ENCODE assay signal across 15 cellular contexts in the genomic region with DNA sequence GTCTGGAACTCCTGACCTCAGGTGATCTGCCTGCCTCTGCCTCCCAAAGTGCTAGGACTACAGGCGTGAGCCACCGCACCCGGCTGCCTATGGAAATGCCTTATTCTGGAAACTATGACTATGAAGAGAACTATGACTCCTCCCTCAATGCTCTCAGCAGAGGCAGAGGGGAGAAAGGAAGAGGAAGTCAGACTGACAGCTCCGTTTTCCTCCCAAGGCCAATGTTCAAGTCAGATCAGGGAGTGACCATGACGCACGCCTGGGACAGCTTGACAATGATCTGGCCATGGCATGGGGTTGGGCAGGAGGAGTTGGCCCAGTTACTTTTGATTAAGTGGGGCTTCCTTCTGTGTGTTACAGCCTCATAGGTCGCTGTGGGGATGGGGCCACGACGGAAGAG. TPM values are rescaled to one million over a fixed set of nuclear protein-coding genes. Genes with fewer than 3 reads are reported as not detected.
DNase-seq lines count a peak whose midpoint lies in the region; ATAC-seq, FAIRE-seq and TF ChIP-seq lines count a peak whose summit lies in the region.
"Had no signal": no experiment of that assay in that cellular context is flagged by ENCODE, and none has a peak within 500 bp of the region (broad histone marks: within the 10 kb centered on the region; RNA-seq: fewer than 3 reads in every experiment).

No MANE protein-coding gene starts in this region.

- H3K4me1 Mint-ChIP-seq in CD14-positive monocyte = peaks cover 20% of the 10 kb centered on the region

- H3K27ac ChIP-seq in ascending aorta (peak overlapping the region; percentile 9 to 87), mesenchymal stem cell (ENCODE audit: low read length, poor library complexity, severe bottlenecking) (no peak overlapping the region), kidney (ENCODE audit: low read depth in 2 of 2, low read length in 2 of 2) (peak overlapping the region in 1 of 2 donors; percentile 32)

- no peak overlapping the region for H2BK5ac ChIP-seq in mesenchymal stem cell (ENCODE audit: low read depth, low read length, poor library complexity, severe bottlenecking)

- H2AFZ ChIP-seq in mesenchymal stem cell (ENCODE audit: low read depth, low read length) = no peak overlapping the region

- H2BK15ac ChIP-seq in mesenchymal stem cell (ENCODE audit: low read depth, poor library complexity, severe bottlenecking) = no peak overlapping the region

- no peak overlapping the region for H2BK12ac ChIP-seq in mesenchymal stem cell (ENCODE audit: low read length in 2 of 2)

- no peaks in the 10 kb centered on the region for H3K9me3 ChIP-seq in ascending aorta
- no peaks in the 10 kb centered on the region for H3K9me3 ChIP-seq in mesenchymal stem cell (ENCODE audit: control insufficient read depth, low read length)
- H3K9me3 ChIP-seq in kidney (ENCODE audit: control insufficient read depth in 1 of 2, low read length in 2 of 2) = no peaks in the 10 kb centered on the region

- H3K23ac ChIP-seq in mesenchymal stem cell (ENCODE audit: low read length in 2 of 2) = no peak overlapping the region

- no peak overlapping the region for H3K4ac ChIP-seq in mesenchymal stem cell (ENCODE audit: low read depth in 1 of 2, low read length in 2 of 2)

- H3K9ac ChIP-seq in mesenchymal stem cell (ENCODE audit: low read length) = no peak overlapping the region
- no peak overlapping the region for H3K9ac ChIP-seq in kidney (ENCODE audit: low read length in 2 of 2)

- H3K4me3 ChIP-seq in ascending aorta (no peak overlapping the region), mesenchymal stem cell (ENCODE audit: insufficient read depth in 1 of 2, low read depth in 1 of 2, low read length in 2 of 2) (no peak overlapping the region), kidney (ENCODE audit: low read length in 2 of 2) (no peak overlapping the region)

- H4K8ac ChIP-seq in mesenchymal stem cell (ENCODE audit: low read length) = no peak overlapping the region

- H2BK120ac ChIP-seq in mesenchymal stem cell (ENCODE audit: low read depth, low read length) = no peak overlapping the region

- H3K4me3 Mint-ChIP-seq in CD14-positive monocyte = peak overlapping the region in 1 of 2 donors; percentile 73
- H3K4me3 Mint-ChIP-seq: activated naive CD4-positive, alpha-beta T cell treated with anti-CD3 and anti-CD28 coated beads, Interleukin-2, amount 10 ng/mL, durations not matched to agents 7 days and 5 days had no signal

- no peak for FAIRE-seq in kidney (lab: Jason Lieb, UNC)
- FAIRE-seq: bronchial epithelial cell had no signal

- H3K79me1 ChIP-seq in mesenchymal stem cell (replicated peaks; ENCODE audit: low read length, poor library complexity, severe bottlenecking) = no peaks in the 10 kb centered on the region

- H3K4me2 ChIP-seq in mesenchymal stem cell (ENCODE audit: low read length, poor library complexity, severe bottlenecking) = no peak overlapping the region

- ATAC-seq in HG03342 (IDR thresholded peaks at IDR 0.05; ENCODE audit: unreplicated experiment) = no peak

- peak overlapping the region; percentile 11 for H2AK5ac ChIP-seq in mesenchymal stem cell (ENCODE audit: low read length, severe bottlenecking)

- H3K18ac ChIP-seq in mesenchymal stem cell (ENCODE audit: low read depth in 1 of 2, low read length in 2 of 2) = no peak overlapping the region

- H3K4me1 ChIP-seq in ascending aorta (peaks cover 17 to 25% of the 10 kb centered on the region in 2 donors), mesenchymal stem cell (ENCODE audit: control insufficient read depth, insufficient read depth, low read depth, low read length) (peaks cover 26% of the 10 kb centered on the region), kidney (ENCODE audit: control insufficient read depth in 1 of 2, insufficient read depth in 1 of 2, low read depth in 1 of 2, low read length in 2 of 2) (peaks cover 44 to 47% of the 10 kb centered on the region in 2 donors)

- H3K36me3 ChIP-seq in ascending aorta (no peaks in the 10 kb centered on the region), mesenchymal stem cell (ENCODE audit: control insufficient read depth in 1 of 2, insufficient read depth in 2 of 2, low read depth in 1 of 2, low read length in 2 of 2) (no peaks in the 10 kb centered on the region), kidney (ENCODE audit: control insufficient read depth in 1 of 2, insufficient read depth in 2 of 2, low read length in 2 of 2) (no peaks in the 10 kb centered on the region)

- H3K27ac Mint-ChIP-seq in CD14-positive monocyte = peak overlapping the region; percentile 55 to 89 (median 67)
- H3K27ac Mint-ChIP-seq: activated naive CD4-positive, alpha-beta T cell treated with anti-CD3 and anti-CD28 coated beads, Interleukin-2, amount 10 ng/mL, durations not matched to agents 7 days and 5 days had no signal

- H4K91ac ChIP-seq in mesenchymal stem cell (ENCODE audit: low read length) = no peak overlapping the region

- 82% methylated on average over 7 of the region's 9 CpGs for WGBS in mesenchymal stem cell

- peak overlapping the region in 1 of 2 experiments; percentile 90 for H3K14ac ChIP-seq in mesenchymal stem cell (ENCODE audit: low read length in 2 of 2)

- no peaks in the 10 kb centered on the region for H3K27me3 ChIP-seq in ascending aorta
- H3K27me3 ChIP-seq in mesenchymal stem cell (ENCODE audit: control insufficient read depth in 1 of 2, insufficient read depth in 1 of 2, low read length in 2 of 2) = no peaks in the 10 kb centered on the region

- TF ChIP-seq CTCF in CD14-positive monocyte (IDR thresholded peaks at IDR 0.05) (no peak), ascending aorta (IDR thresholded peaks at IDR 0.05) (no peak), kidney (IDR thresholded peaks at IDR 0.05; ENCODE audit: borderline replicate concordance, extremely low read depth, insufficient read depth) (no peak)

- intact Hi-C loops in CD14-positive monocyte (cut with micrococcal nuclease) = no loop called here
- intact Hi-C loops in ascending aorta (cut with DNase I) = no loop called here
- intact Hi-C loops in kidney (cut with DNase I) = no loop called here

- H3K27me3 Mint-ChIP-seq in CD14-positive monocyte (ENCODE audit: low read depth in 3 of 3) = peaks cover 0 to 3% (median 0%) of the 10 kb centered on the region in 3 donors

- DNase-seq in CD14-positive monocyte (ENCODE audit: low spot score) (peak; percentile 83), Kasumi-1 (lab: John Stamatoyannopoulos, UW) (peak; percentile 47), ascending aorta (ENCODE audit: low spot score in 2 of 2) (no peak), mesenchymal stem cell (no peak), kidney (no peak), NCI-H82 treated with DMSO at 0.1 percent for 48 hours (lab: John Stamatoyannopoulos, UW; ENCODE audit: unreplicated experiment) (no peak), midbrain (lab: John Stamatoyannopoulos, UW) (no peak)
- DNase-seq: activated naive CD4-positive, alpha-beta T cell treated with anti-CD3 and anti-CD28 coated beads, Interleukin-2, amount 10 ng/mL, durations not matched to agents 7 days and 5 days; foreskin melanocyte; NCI-H2081 treated with DMSO at 0.1 percent for 48 hours; NCI-H774; stimulated activated naive CD4-positive, alpha-beta T cell; T-helper 9 cell had no signal

- no peaks in the 10 kb centered on the region for H3K36me3 Mint-ChIP-seq in CD14-positive monocyte
- H3K36me3 Mint-ChIP-seq: activated naive CD4-positive, alpha-beta T cell treated with anti-CD3 and anti-CD28 coated beads, Interleukin-2, amount 10 ng/mL, durations not matched to agents 7 days and 5 days had no signal

- H3K9me3 Mint-ChIP-seq in CD14-positive monocyte = peaks cover 0 to 2% (median 0%) of the 10 kb centered on the region in 7 donors
- H3K9me3 Mint-ChIP-seq: activated naive CD4-positive, alpha-beta T cell treated with anti-CD3 and anti-CD28 coated beads, Interleukin-2, amount 10 ng/mL, durations not matched to agents 7 days and 5 days had no signal

RNA-seq across cellular contexts. Expression of a gene that starts 44.3 kb away (rescaled TPM):
- polyA plus RNA-seq in CD14-positive monocyte (100 to 1,000 TPM; 331 to 341 TPM), kidney (ENCODE audit: insufficient read depth, low read depth, low replicate concordance) (312 TPM)
- total RNA-seq in ascending aorta (3.4 TPM), kidney (107 TPM)
- polyA plus RNA-seq in mesenchymal stem cell (2013, experiment 1 of 2) = 295 TPM
- polyA plus RNA-seq in mesenchymal stem cell (2013, experiment 2 of 2) = 307 TPM

Comparison
In these comparisons a context has a peak if more than half of its experiments do, and no peak if none do; other contexts are left out.
1. DNase-seq: peak in CD14-positive monocyte (single experiment) and Kasumi-1 (2 of 2); none in ascending aorta (0 of 2), mesenchymal stem cell (single experiment), kidney (single experiment), NCI-H82 treated with DMSO at 0.1 percent for 48 hours (single experiment) and midbrain (single experiment).
2. RNA of a gene that starts 44.3 kb away (total RNA-seq): 107 TPM in kidney (single experiment); 3.4 TPM in ascending aorta (single experiment); every median in the first group is over 10 times any median in the second.